In genomic region chr13:19959141-19959830, GRCh38 we compare ENCODE assay signal across 7 cellular contexts. TPM values are rescaled to one million over a fixed set of nuclear protein-coding genes. Genes with fewer than 3 reads are reported as not detected.
DNase-seq lines count a peak whose midpoint lies in the region; ATAC-seq, FAIRE-seq and TF ChIP-seq lines count a peak whose summit lies in the region.

No MANE protein-coding gene starts in this region.

- DNase-seq in GM12891 (ENCODE audit: insufficient read length, low spot score) (peak; percentile 35), HS-27A (ENCODE audit: low read depth) (peak; percentile 5), SJSA1 (ENCODE audit: low read depth in 1 of 2, low spot score in 2 of 2) (peak; percentile 58 to 70), Right ventricle myocardium superior (peak; percentile 79), pancreas (peak; percentile 52 to 85 (median 68)), tibial artery (peak; percentile 46 to 76)

- peaks cover 4% of the 10 kb centered on the region for H3K36me3 Mint-ChIP-seq in activated naive CD4-positive, alpha-beta T cell treated with anti-CD3 and anti-CD28 coated beads, Interleukin-2, amount 50 U/mL, for 24 hours

- H3K36me3 ChIP-seq in SJSA1 (peaks cover 20% of the 10 kb centered on the region), pancreas (peaks cover 0 to 6% (median 0%) of the 10 kb centered on the region in 3 donors), tibial artery (no peaks in the 10 kb centered on the region)

- peak overlapping the region; percentile 83 for H3K4me3 ChIP-seq in SJSA1
- peak overlapping the region; percentile 69 to 82 (median 72) for H3K4me3 ChIP-seq in pancreas
- peak overlapping the region; percentile 93 to 94 for H3K4me3 ChIP-seq in tibial artery

- peak overlapping the region; percentile 99 for H3K27ac Mint-ChIP-seq in activated naive CD4-positive, alpha-beta T cell treated with anti-CD3 and anti-CD28 coated beads, Interleukin-2, amount 50 U/mL, for 24 hours

- H3K4me3 Mint-ChIP-seq in activated naive CD4-positive, alpha-beta T cell treated with anti-CD3 and anti-CD28 coated beads, Interleukin-2, amount 50 U/mL, for 24 hours, result peak overlapping the region; percentile 97

- H3K27ac ChIP-seq in SJSA1 (peak overlapping the region; percentile 68), pancreas (peak overlapping the region; percentile 88 to 99 (median 94)), tibial artery (peak overlapping the region; percentile 96 to 99)

- no peak for TF ChIP-seq CTCF in pancreas (IDR thresholded peaks at IDR 0.05)
- peak; percentile 17 to 29 for TF ChIP-seq CTCF in tibial artery (IDR thresholded peaks at IDR 0.05)

- peak; percentile 26 for ATAC-seq in Right ventricle myocardium superior (ENCODE audit: poor library complexity)
- peak; percentile 12 to 29 (median 24) for ATAC-seq in pancreas

- peak; percentile 89 for FAIRE-seq in GM12891 (lab: Jason Lieb, UNC)
- FAIRE-seq in pancreas (lab: Jason Lieb, UNC), result no peak

- H3K4me1 Mint-ChIP-seq in activated naive CD4-positive, alpha-beta T cell treated with anti-CD3 and anti-CD28 coated beads, Interleukin-2, amount 50 U/mL, for 24 hours, result peaks cover 37% of the 10 kb centered on the region

- H3K9me3 ChIP-seq in SJSA1 (replicated peaks) (no peaks in the 10 kb centered on the region), pancreas (no peaks in the 10 kb centered on the region), tibial artery (no peaks in the 10 kb centered on the region)

- TF ChIP-seq POLR2A in GM12891 (IDR thresholded peaks at IDR 0.05; ENCODE audit: low read depth, low read length), result peak; percentile 38; the same call in 1 of the 2 replicates

- H3K4me1 ChIP-seq in SJSA1 (replicated peaks) (peaks cover 16% of the 10 kb centered on the region), pancreas (peaks cover 18 to 40% (median 33%) of the 10 kb centered on the region in 3 donors), tibial artery (peaks cover 0 to 46% (median 25%) of the 10 kb centered on the region in 4 donors)

- no peaks in the 10 kb centered on the region for H3K27me3 ChIP-seq in SJSA1 (replicated peaks)
- no peaks in the 10 kb centered on the region for H3K27me3 ChIP-seq in pancreas
- no peaks in the 10 kb centered on the region for H3K27me3 ChIP-seq in tibial artery

- 0 to 1% methylated on average over 42 to 61 of the region's 61 CpGs for WGBS in pancreas, 2 donors

- no peaks in the 10 kb centered on the region for H3K9me3 Mint-ChIP-seq in activated naive CD4-positive, alpha-beta T cell treated with anti-CD3 and anti-CD28 coated beads, Interleukin-2, amount 50 U/mL, for 24 hours

- intact Hi-C loops in Right ventricle myocardium superior (cut with DNase I), result loop anchor here (5.0 kb wide), 1 partner anchor 97 kb away; the partner anchor contains the start of gene ZMYM5
- intact Hi-C loops in pancreas (cut with DNase I), result no loop called here
- intact Hi-C loops in tibial artery (cut with DNase I; ENCODE audit: low total_unique reads), result loop anchor here (2.0 kb wide), 1 partner anchor 96 kb away; the partner anchor contains the start of gene ZMYM5

- no peaks in the 10 kb centered on the region for H3K27me3 Mint-ChIP-seq in activated naive CD4-positive, alpha-beta T cell treated with anti-CD3 and anti-CD28 coated beads, Interleukin-2, amount 50 U/mL, for 24 hours

TF ChIP-seq in GM12891, 5 proteins besides CTCF, POLR2A, EP300 and RAD21:
- no peak for TF ChIP-seq TAF1 (IDR thresholded peaks at IDR 0.05; ENCODE audit: low read depth, low read length)
- no peak for TF ChIP-seq SPI1 (IDR thresholded peaks at IDR 0.05; ENCODE audit: low read depth, low read length)
- TF ChIP-seq PAX5 (IDR thresholded peaks at IDR 0.05; ENCODE audit: insufficient read depth, low read length, severe bottlenecking), result no peak
- TF ChIP-seq POU2F2 (IDR thresholded peaks at IDR 0.05; ENCODE audit: low read depth, low read length), result no peak
- peak; percentile 24; the same call in 1 of the 2 replicates for TF ChIP-seq POLR2AphosphoS5 (IDR thresholded peaks at IDR 0.05; ENCODE audit: low read depth, low read length)

RNA-seq across cellular contexts. Expression of gene ZMYM2, which starts 0.8 kb away (rescaled TPM):
- polyA plus RNA-seq in GM12891 (2012; ENCODE audit: low read depth, missing spikeins), result 17.0 TPM
- total RNA-seq in SJSA1 (2014; rRNA removed; shearing (Covaris generic)), result 22.5 and 30.4 TPM in 2 replicates
- total RNA-seq in Right ventricle myocardium superior (48.4 TPM), pancreas (10 to 100 TPM; 25.0 to 42.6 (median 29.2) TPM)
- 10 to 100 TPM; 10.1 to 24.0 TPM for polyA plus RNA-seq in pancreas

Comparison
In these comparisons a context has a peak if more than half of its experiments do, and no peak if none do; other contexts are left out.
1. Peak in every context shown above with its lines: DNase-seq, ATAC-seq, H3K4me3 ChIP-seq and H3K27ac ChIP-seq.
2. DNase-seq: peak in every context shown above with its lines; median percentile 79 in Right ventricle myocardium superior; 68 in pancreas; 64 in SJSA1; 61 in tibial artery; 35 in GM12891; 5 in HS-27A.
3. CTCF ChIP-seq: peak in tibial artery (2 of 2); none in pancreas (0 of 4).
4. intact Hi-C loops: an anchor here in Right ventricle myocardium superior (5.0 kb wide) and tibial artery (2.0 kb wide); none called in pancreas.